20 cellular contexts compared by ENCODE assay signal in genomic region chr1:147341246-147341645, GRCh38.
DNase-seq lines count a peak whose midpoint lies in the region; FAIRE-seq and TF ChIP-seq lines count a peak whose summit lies in the region.
"Had no signal": no experiment of that assay in that cellular context is flagged by ENCODE, and none has a peak within 500 bp of the region (broad histone marks: within the 10 kb centered on the region; RNA-seq: fewer than 3 reads in every experiment).

No MANE protein-coding gene starts in this region.

- no peak overlapping the region for H3K4ac ChIP-seq in H1 (replicated peaks; ENCODE audit: insufficient read length, low read depth, low read length)

- no peaks in the 10 kb centered on the region for H3F3A ChIP-seq in neural progenitor cell (ENCODE audit: low read depth)

- H3K9me3 ChIP-seq in H1 (ENCODE audit: insufficient read depth in 2 of 2, low read depth in 1 of 2, low read length in 1 of 2) (peaks cover 0 to 5% of the 10 kb centered on the region in 2 experiments; a peak in 1 of 4 replicates), neural progenitor cell (ENCODE audit: low read depth) (no peaks in the 10 kb centered on the region)
- H3K9me3 ChIP-seq: Caco-2 had no signal

- CTCF ChIA-PET in H1 (lab: Charles Lee; ENCODE audit: partially characterized antibody) = interaction anchor here (0.9 to 1.6 kb wide), 3 partner anchors 21 to 299 kb away, joined by 3 to 4 read pairs (median 4); no protein-coding TSS in a partner anchor

- H3K4me1 ChIP-seq in H1 (replicated peaks in 1 of 4; ENCODE audit: control insufficient read depth in 3 of 4, insufficient read depth in 4 of 4, low read length in 3 of 4) (peaks cover 0 to 3% (median 0%) of the 10 kb centered on the region in 4 experiments; a peak in 2 of 7 replicates), neural progenitor cell (peaks cover 12% of the 10 kb centered on the region)

- no peak overlapping the region for H3K4me2 ChIP-seq in H1 (ENCODE audit: insufficient read depth in 1 of 2, low read depth in 2 of 2, low read length in 2 of 2)
- H3K4me2 ChIP-seq in neural progenitor cell = no peak overlapping the region

- H3K9me3 Mint-ChIP-seq in neural progenitor cell = peaks cover 3% of the 10 kb centered on the region

- H3K4me1 Mint-ChIP-seq in neural progenitor cell = peaks cover 12% of the 10 kb centered on the region
- H3K4me1 Mint-ChIP-seq: CD4-positive, alpha-beta memory T cell had no signal

- H3K23ac ChIP-seq in H1 (ENCODE audit: insufficient read length) = no peak overlapping the region

- no peak overlapping the region for H3K4me3 ChIP-seq in H1 (ENCODE audit: extremely low read depth in 1 of 4, insufficient read depth in 2 of 4, low read depth in 3 of 4, low read length in 4 of 4)
- H3K4me3 ChIP-seq in neural progenitor cell = no peak overlapping the region

- peak; percentile 80 for DNase-seq in COLO829 (ENCODE audit: low spot score)
- no peak for DNase-seq in H1 (ENCODE audit: low read depth in 1 of 2, low spot score in 2 of 2)
- peak; percentile 11 for DNase-seq in globus pallidus (ENCODE audit: low spot score)
- DNase-seq in neural progenitor cell (ENCODE audit: low spot score) = no peak
- no peak for DNase-seq in ACHN
- no peak for DNase-seq in HCEC 1CT
- no peak for DNase-seq in activated T-cell treated with anti-CD3 and anti-CD28 coated beads, Interleukin-2, amount 50 U/mL, for 1 hour
- no peak for DNase-seq in Ammon's horn (ENCODE audit: low spot score)
- DNase-seq: AML-193; C1 segment of cervical spinal cord; Caco-2; CD4-positive, alpha-beta memory T cell; DMS153; DND-41; GOT3; H7 had no signal

- no peak overlapping the region for H2BK120ac ChIP-seq in H1 (replicated peaks; ENCODE audit: low read depth, low read length)

- no peak overlapping the region for H3K56ac ChIP-seq in H1 (replicated peaks; ENCODE audit: insufficient read length, low read depth, low read length)

- H4K5ac ChIP-seq in H1 (ENCODE audit: insufficient read length, low read depth, low read length) = no peak overlapping the region

- in situ Hi-C loops in ACHN (cut with HindIII; ENCODE audit: low pct_ligation_motif_present, low pct_unique_long_range_greater_than_20kb, low sequenced_read_pairs) = no loop called here

- WGBS in H1 (ENCODE audit: extremely low coverage in 1 of 2, insufficient coverage in 1 of 2, insufficient read length in 1 of 2, insufficient replicate concordance in 2 of 2, low coverage in 1 of 2, low lambda C conversion rate in 2 of 2, missing lambda C conversion rate in 1 of 2), 2 experiments = 81% methylated on average over 1 of the region's 1 CpG; no CpG with 5 or more reads in 1 of the 2 experiments

- no peaks in the 10 kb centered on the region for H3K27me3 Mint-ChIP-seq in neural progenitor cell (ENCODE audit: insufficient read depth, low read depth)

- H3K79me2 ChIP-seq in H1 (ENCODE audit: control insufficient read depth in 1 of 2, insufficient read depth in 2 of 2, low read length in 2 of 2) = no peaks in the 10 kb centered on the region
- H3K79me2 ChIP-seq in neural progenitor cell (ENCODE audit: low read depth) = no peaks in the 10 kb centered on the region

- TF ChIP-seq POLR2A in H1 (IDR thresholded peaks at IDR 0.05; ENCODE audit: control extremely low read depth in 1 of 2, low read depth in 2 of 2, low read length in 2 of 2) = no peak

- no peak overlapping the region for H2BK20ac ChIP-seq in H1 (ENCODE audit: low read length)

- no peak overlapping the region for H2AFZ ChIP-seq in H1 (ENCODE audit: low read length)
- H2AFZ ChIP-seq in neural progenitor cell (replicated peaks) = no peak overlapping the region

- H3K9ac ChIP-seq in H1 (replicated peaks in 1 of 4; ENCODE audit: extremely low read depth in 1 of 4, low read depth in 3 of 4, low read length in 3 of 4) = no peak overlapping the region
- H3K9ac ChIP-seq in neural progenitor cell = no peak overlapping the region

- no peak for FAIRE-seq in H1 (lab: Jason Lieb, UNC)
- FAIRE-seq: A204.1, G401.6, GM12892 had no signal

- peak overlapping the region; percentile 15 for H3K27ac Mint-ChIP-seq in neural progenitor cell
- H3K27ac Mint-ChIP-seq: CD4-positive, alpha-beta memory T cell had no signal

- H2BK12ac ChIP-seq in H1 (ENCODE audit: low read depth, low read length) = 0 out of 2 replicates have a peak overlapping the region, but pooled peaks have one; percentile 55

- H2BK15ac ChIP-seq in H1 (ENCODE audit: low read length) = no peak overlapping the region

- no peak for TF ChIP-seq RAD21 in H1 (IDR thresholded peaks at IDR 0.05 in 1 of 2, conservative IDR thresholded peaks at IDR 0.05 in 1 of 2; ENCODE audit: low read depth in 2 of 2, low read length in 2 of 2)

- no peak overlapping the region for H4K8ac ChIP-seq in H1 (ENCODE audit: extremely low read depth, insufficient read depth, low read length)

- no peak overlapping the region for H2BK5ac ChIP-seq in H1 (ENCODE audit: low read depth, low read length)

- no peaks in the 10 kb centered on the region for H3K23me2 ChIP-seq in H1 (ENCODE audit: low read depth, low read length)

- no peak overlapping the region for H2AK5ac ChIP-seq in H1 (ENCODE audit: low read depth, low read length)

- no peaks in the 10 kb centered on the region for H3K79me1 ChIP-seq in H1 (ENCODE audit: low read depth, low read length)

- H3K36me3 ChIP-seq in H1 (ENCODE audit: control insufficient read depth in 2 of 4, insufficient read depth in 4 of 4, low read length in 3 of 4) = no peaks in the 10 kb centered on the region
- no peaks in the 10 kb centered on the region for H3K36me3 ChIP-seq in neural progenitor cell

- no peak overlapping the region for H4K91ac ChIP-seq in H1 (replicated peaks; ENCODE audit: insufficient read length, low read length)

- H3K27me3 ChIP-seq in H1 (replicated peaks in 1 of 4; ENCODE audit: control insufficient read depth in 3 of 4, extremely low read depth in 1 of 4, insufficient read depth in 3 of 4, low read length in 3 of 4) (no peaks in the 10 kb centered on the region), neural progenitor cell (no peaks in the 10 kb centered on the region)

- TF ChIP-seq EP300 in H1 (IDR thresholded peaks at IDR 0.05; ENCODE audit: borderline replicate concordance in 1 of 2, low read depth in 2 of 2, low read length in 2 of 2) = no peak

- no peaks in the 10 kb centered on the region for H4K20me1 ChIP-seq in H1 (replicated peaks in 1 of 2; ENCODE audit: control insufficient read depth in 1 of 2, insufficient read depth in 2 of 2, low read length in 2 of 2)
- H4K20me1 ChIP-seq in neural progenitor cell (ENCODE audit: low read depth) = no peaks in the 10 kb centered on the region

- H3K27ac ChIP-seq in H1 (ENCODE audit: low read depth, low read length) (no peak overlapping the region), neural progenitor cell (no peak overlapping the region)
- H3K27ac ChIP-seq: 22Rv1 had no signal

- TF ChIP-seq CTCF in H1 (IDR thresholded peaks at IDR 0.05; ENCODE audit: control extremely low read depth in 1 of 3, insufficient read depth in 1 of 3, low read depth in 1 of 3, low read length in 3 of 3) (no peak), neural progenitor cell (IDR thresholded peaks at IDR 0.05) (no peak)

- POLR2A ChIA-PET in H1 (lab: Charles Lee; ENCODE audit: partially characterized antibody) = no interaction called here

- H3K4me3 Mint-ChIP-seq in neural progenitor cell = no peak overlapping the region
- H3K4me3 Mint-ChIP-seq: CD4-positive, alpha-beta memory T cell had no signal

- H3K18ac ChIP-seq in H1 (ENCODE audit: extremely low read depth, low read length) = no peak overlapping the region

- H3K36me3 Mint-ChIP-seq in neural progenitor cell = no peaks in the 10 kb centered on the region
- H3K36me3 Mint-ChIP-seq: CD4-positive, alpha-beta memory T cell had no signal

- H3K14ac ChIP-seq in H1 (ENCODE audit: insufficient read length) = no peak overlapping the region

TF ChIP-seq in H1, 55 proteins besides CTCF, POLR2A, EP300 and RAD21:
- TF ChIP-seq SP1 (IDR thresholded peaks at IDR 0.05; ENCODE audit: low read depth, low read length) (no peak), HDAC6 (IDR thresholded peaks at IDR 0.05; ENCODE audit: low read depth, low read length) (no peak), E2F6 (IDR thresholded peaks at IDR 0.05) (no peak), HDAC2 (IDR thresholded peaks at IDR 0.05; ENCODE audit: borderline replicate concordance in 1 of 2, low read depth in 2 of 2, low read length in 2 of 2) (no peak), SUZ12 (IDR thresholded peaks at IDR 0.05; ENCODE audit: low read length) (no peak), SIRT6 (IDR thresholded peaks at IDR 0.05; ENCODE audit: low read length) (no peak), EZH2 (IDR thresholded peaks at IDR 0.05; ENCODE audit: low read depth, low read length, severe bottlenecking) (no peak), ATF2 (IDR thresholded peaks at IDR 0.05; ENCODE audit: low read length) (no peak)

Comparison
In these comparisons a context has a peak if more than half of its experiments do, and no peak if none do; other contexts are left out.
1. DNase-seq: peak in COLO829 (single experiment) and globus pallidus (single experiment); none in H1 (0 of 2), neural progenitor cell (single experiment), ACHN (single experiment), HCEC 1CT (single experiment), activated T-cell treated with anti-CD3 and anti-CD28 coated beads, Interleukin-2, amount 50 U/mL, for 1 hour (single experiment) and Ammon's horn (single experiment).